9 cellular contexts compared by ENCODE assay signal in genomic region chr9:123997665-123998277, GRCh38. TPM values are rescaled to one million over a fixed set of nuclear protein-coding genes. Genes with fewer than 3 reads are reported as not detected.
DNase-seq lines count a peak whose midpoint lies in the region; ATAC-seq and TF ChIP-seq lines count a peak whose summit lies in the region.
"Had no signal": no experiment of that assay in that cellular context is flagged by ENCODE, and none has a peak within 500 bp of the region (broad histone marks: within the 10 kb centered on the region; RNA-seq: fewer than 3 reads in every experiment).

No MANE protein-coding gene starts in this region.

- H2BK12ac ChIP-seq in neuronal stem cell (ENCODE audit: low read length), result peak overlapping the region; percentile 100

- H3K9me3 ChIP-seq in neuronal stem cell (replicated peaks in 1 of 2; ENCODE audit: control insufficient read depth in 2 of 2, insufficient read depth in 1 of 2, low read depth in 1 of 2, low read length in 2 of 2), result no peaks in the 10 kb centered on the region

- H3K4me3 ChIP-seq in neuronal stem cell (ENCODE audit: low read length in 2 of 2), result no peak overlapping the region

- CTCF ChIA-PET in activated CD8-positive, alpha-beta memory T cell treated with anti-CD3 and anti-CD28 coated beads, Interleukin-2, amount 10 ng/mL, durations not matched to agents 7 days and 5 days (lab: Charles Lee), result no interaction called here
- CTCF ChIA-PET in MCF 10A (lab: Yijun Ruan, JAX), result interaction anchor here (0.6 to 0.7 kb wide), 3 partner anchors 64 to 100 kb away, joined by 3 to 4 read pairs (median 3); no protein-coding TSS in a partner anchor

- no peak for ATAC-seq in activated CD8-positive, alpha-beta memory T cell treated with anti-CD3 and anti-CD28 coated beads, Interleukin-2, amount 10 ng/mL, durations not matched to agents 7 days and 5 days
- peak; percentile 59 for ATAC-seq in HG03442 (IDR thresholded peaks at IDR 0.05; ENCODE audit: unreplicated experiment)

- H3K4me1 Mint-ChIP-seq in activated CD8-positive, alpha-beta memory T cell treated with anti-CD3 and anti-CD28 coated beads, Interleukin-2, amount 10 ng/mL, durations not matched to agents 7 days and 5 days, result peaks cover 25% of the 10 kb centered on the region
- peaks cover 24% of the 10 kb centered on the region for H3K4me1 Mint-ChIP-seq in MCF 10A (ENCODE audit: insufficient read depth, unreplicated experiment)

- peak overlapping the region; percentile 73 for H3K18ac ChIP-seq in neuronal stem cell (ENCODE audit: low read length)

- no peak overlapping the region for H3K14ac ChIP-seq in neuronal stem cell (ENCODE audit: low read length)

- H3K23ac ChIP-seq in neuronal stem cell (ENCODE audit: low read depth, low read length, poor library complexity), result peak overlapping the region; percentile 52

- peak overlapping the region; percentile 70 for H2BK15ac ChIP-seq in neuronal stem cell (ENCODE audit: low read length)

- peaks cover 2% of the 10 kb centered on the region for H3K79me1 ChIP-seq in neuronal stem cell (ENCODE audit: low read depth, low read length)

- no TSS peak for BruUV-seq in MCF 10A (replicated peaks; lab: Mats Ljungman, UMichigan)

- no peak overlapping the region for H3K27ac ChIP-seq in neuronal stem cell (replicated peaks; ENCODE audit: low read length)

- H3K4me2 ChIP-seq in neuronal stem cell (ENCODE audit: insufficient read depth, low read length, poor library complexity, severe bottlenecking), result peak overlapping the region; percentile 34

- H2BK5ac ChIP-seq in neuronal stem cell (ENCODE audit: low read length), result no peak overlapping the region

- H3K27ac Mint-ChIP-seq in activated CD8-positive, alpha-beta memory T cell treated with anti-CD3 and anti-CD28 coated beads, Interleukin-2, amount 10 ng/mL, durations not matched to agents 7 days and 5 days, result no peak overlapping the region
- no peak overlapping the region for H3K27ac Mint-ChIP-seq in MCF 10A (ENCODE audit: low read depth, unreplicated experiment)

- POLR2A ChIA-PET in MCF 10A (lab: Yijun Ruan, JAX), result no interaction called here

- TF ChIP-seq CTCF in MCF 10A (IDR thresholded peaks at IDR 0.05; ENCODE audit: unreplicated experiment), result no peak

- no peak overlapping the region for H3K4me3 Mint-ChIP-seq in activated CD8-positive, alpha-beta memory T cell treated with anti-CD3 and anti-CD28 coated beads, Interleukin-2, amount 10 ng/mL, durations not matched to agents 7 days and 5 days
- H3K4me3 Mint-ChIP-seq in MCF 10A (ENCODE audit: unreplicated experiment), result no peak overlapping the region

- peaks cover 5 to 33% of the 10 kb centered on the region in 2 donors for H3K4me1 ChIP-seq in neuronal stem cell (ENCODE audit: control insufficient read depth in 2 of 2, insufficient read depth in 1 of 2, low read depth in 1 of 2, low read length in 2 of 2)

- H3K9ac ChIP-seq in neuronal stem cell (ENCODE audit: low read depth, low read length, poor library complexity), result peak overlapping the region; percentile 83

- peak overlapping the region; percentile 46 for H3K4ac ChIP-seq in neuronal stem cell (ENCODE audit: low read length)

- H2AFZ ChIP-seq in neuronal stem cell (ENCODE audit: low read length), result no peak overlapping the region

- no peaks in the 10 kb centered on the region for H3K36me3 Mint-ChIP-seq in activated CD8-positive, alpha-beta memory T cell treated with anti-CD3 and anti-CD28 coated beads, Interleukin-2, amount 10 ng/mL, durations not matched to agents 7 days and 5 days
- no peaks in the 10 kb centered on the region for H3K36me3 Mint-ChIP-seq in MCF 10A (ENCODE audit: insufficient read depth, unreplicated experiment)

- no peak overlapping the region for H4K8ac ChIP-seq in neuronal stem cell (ENCODE audit: low read depth, low read length)

- no peaks in the 10 kb centered on the region for H3K36me3 ChIP-seq in neuronal stem cell (replicated peaks in 1 of 2; ENCODE audit: control insufficient read depth in 2 of 2, insufficient read depth in 2 of 2, low read length in 2 of 2)

- H4K91ac ChIP-seq in neuronal stem cell (ENCODE audit: low read depth, low read length, poor library complexity), result peak overlapping the region; percentile 12

- no peaks in the 10 kb centered on the region for H3K9me3 Mint-ChIP-seq in activated CD8-positive, alpha-beta memory T cell treated with anti-CD3 and anti-CD28 coated beads, Interleukin-2, amount 10 ng/mL, durations not matched to agents 7 days and 5 days (ENCODE audit: low read depth)
- no peaks in the 10 kb centered on the region for H3K9me3 Mint-ChIP-seq in MCF 10A (ENCODE audit: unreplicated experiment)

- peak overlapping the region; percentile 68 for H2AK5ac ChIP-seq in neuronal stem cell (ENCODE audit: low read depth, low read length)

- intact Hi-C loops in MCF 10A (cut with micrococcal nuclease), result no loop called here

- peak; percentile 42 for DNase-seq in activated CD8-positive, alpha-beta memory T cell treated with anti-CD3 and anti-CD28 coated beads, Interleukin-2, amount 10 ng/mL, durations not matched to agents 7 days and 5 days
- DNase-seq in activated CD8-positive, alpha-beta memory T cell treated with anti-CD3 and anti-CD28 coated beads, Interleukin-2, amount 50 U/mL, for 48 hours, result no peak
- peak; percentile 43 for DNase-seq in MCF 10A (ENCODE audit: unreplicated experiment)
- no peak for DNase-seq in neuronal stem cell (ENCODE audit: low spot score)
- DNase-seq in cerebellum (ENCODE audit: low spot score), result no peak
- DNase-seq in NCI-H2107 treated with DMSO at 0.1 percent for 48 hours (lab: John Stamatoyannopoulos, UW; ENCODE audit: unreplicated experiment), result no peak
- DNase-seq in T-helper 9 cell, result no peak

- H3K27me3 Mint-ChIP-seq in activated CD8-positive, alpha-beta memory T cell treated with anti-CD3 and anti-CD28 coated beads, Interleukin-2, amount 10 ng/mL, durations not matched to agents 7 days and 5 days, result peaks cover 81% of the 10 kb centered on the region
- peaks cover 97% of the 10 kb centered on the region for H3K27me3 Mint-ChIP-seq in MCF 10A (ENCODE audit: insufficient read depth, unreplicated experiment)

- H2BK120ac ChIP-seq in neuronal stem cell (ENCODE audit: low read depth, low read length), result peak overlapping the region; percentile 56

- WGBS in neuronal stem cell (ENCODE audit: extremely low coverage in 2 of 2, insufficient read length in 2 of 2, insufficient replicate concordance in 1 of 2), 2 donors, result no CpG with 5 or more reads among the region's 15 CpGs

- H3K27me3 ChIP-seq in neuronal stem cell (ENCODE audit: control insufficient read depth in 3 of 3, insufficient read depth in 3 of 3, low read depth in 1 of 3, low read length in 3 of 3), result peaks cover 0 to 84% (median 9%) of the 10 kb centered on the region in 3 experiments

RNA-seq across cellular contexts. Expression of gene LHX2, which starts 13.8 kb away (rescaled TPM):
- not detected for total RNA-seq in activated CD8-positive, alpha-beta memory T cell treated with anti-CD3 and anti-CD28 coated beads, Interleukin-2, amount 10 ng/mL, durations not matched to agents 7 days and 5 days
- total RNA-seq in MCF 10A (2022) (0.20 and 0.63 TPM in 2 replicates), cerebellum (0.64 TPM)
- polyA plus RNA-seq in neuronal stem cell (2013, experiment 1 of 2), result 373 TPM
- 381 TPM for polyA plus RNA-seq in neuronal stem cell (2013, experiment 2 of 2)
- total RNA-seq: fibroblast of lung had no signal
- polyA plus RNA-seq: fibroblast of lung had no signal

Comparison
In these comparisons a context has a peak if more than half of its experiments do, and no peak if none do; other contexts are left out.
1. DNase-seq: peak in activated CD8-positive, alpha-beta memory T cell treated with anti-CD3 and anti-CD28 coated beads, Interleukin-2, amount 10 ng/mL, durations not matched to agents 7 days and 5 days (single experiment) and MCF 10A (single experiment); none in activated CD8-positive, alpha-beta memory T cell treated with anti-CD3 and anti-CD28 coated beads, Interleukin-2, amount 50 U/mL, for 48 hours (single experiment), neuronal stem cell (single experiment), cerebellum (single experiment), NCI-H2107 treated with DMSO at 0.1 percent for 48 hours (single experiment) and T-helper 9 cell (single experiment).